In the genomic region with DNA sequence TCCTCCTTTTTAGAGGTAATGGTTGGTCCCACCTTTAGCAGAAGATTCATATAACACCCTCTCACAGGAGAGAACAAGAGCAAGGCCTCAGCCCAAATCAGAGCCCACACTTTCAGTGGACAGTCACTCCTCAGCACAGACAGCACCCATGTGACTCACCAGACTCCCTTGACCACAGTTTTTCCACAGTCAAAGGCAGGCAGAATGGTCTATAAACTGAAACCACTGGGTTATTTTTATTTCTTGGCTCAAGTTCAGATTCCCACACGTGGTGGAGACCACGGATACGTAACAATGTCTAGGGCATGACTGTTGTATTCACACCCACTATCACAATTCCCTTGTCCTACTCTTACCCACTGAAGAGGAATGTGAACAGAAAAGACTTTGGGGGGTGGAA, we compare ENCODE assay signal across 9 cellular contexts.
DNase-seq lines count a peak whose midpoint lies in the region; ATAC-seq, FAIRE-seq and TF ChIP-seq lines count a peak whose summit lies in the region.
"Had no signal": no experiment of that assay in that cellular context is flagged by ENCODE, and none has a peak within 500 bp of the region (broad histone marks: within the 10 kb centered on the region; RNA-seq: fewer than 3 reads in every experiment).

No MANE protein-coding gene starts in this region.

- DNase-seq in LoVo (ENCODE audit: low spot score) (peak; percentile 48), dermis microvascular lymphatic vessel endothelial cell (ENCODE audit: low read depth in 2 of 2) (peak; percentile 87 to 88), sciatic nerve (ENCODE audit: low spot score) (no peak), natural killer cell (no peak), GM12892 (ENCODE audit: insufficient read length) (no peak)
- no peak for DNase-seq in activated CD8-positive, alpha-beta memory T cell treated with anti-CD3 and anti-CD28 coated beads for 24 hours
- DNase-seq: activated effector memory CD4-positive, alpha-beta T cell treated with Interleukin-2 at 50 U/mL for 16 hours had no signal

- TF ChIP-seq CTCF in natural killer cell (IDR thresholded peaks at IDR 0.05) = no peak

- no peak for TF ChIP-seq POLR2A in GM12892 (IDR thresholded peaks at IDR 0.05; ENCODE audit: low read depth, low read length)

- no peak overlapping the region for H3K4me3 Mint-ChIP-seq in natural killer cell

- H3K36me3 Mint-ChIP-seq in natural killer cell = no peaks in the 10 kb centered on the region

- peaks cover 0 to 4% of the 10 kb centered on the region in 2 donors for H3K27me3 Mint-ChIP-seq in natural killer cell (ENCODE audit: low read depth in 2 of 2)

- no peaks in the 10 kb centered on the region for H3K9me3 Mint-ChIP-seq in natural killer cell

- H3K27ac Mint-ChIP-seq in natural killer cell = no peak overlapping the region

- ATAC-seq in GM19452 (IDR thresholded peaks at IDR 0.05; ENCODE audit: unreplicated experiment) = peak; percentile 53
- ATAC-seq in sciatic nerve = peak; percentile 44
- ATAC-seq in natural killer cell = no peak
- ATAC-seq in HG03439 (IDR thresholded peaks at IDR 0.05; ENCODE audit: unreplicated experiment) = no peak

- H3K4me1 Mint-ChIP-seq in natural killer cell = no peaks in the 10 kb centered on the region

- no peak for FAIRE-seq in GM12892 (lab: Jason Lieb, UNC)

- intact Hi-C loops in sciatic nerve (cut with DNase I) = no loop called here
- intact Hi-C loops in natural killer cell (cut with micrococcal nuclease) = no loop called here

Comparison
In these comparisons a context has a peak if more than half of its experiments do, and no peak if none do; other contexts are left out.
1. ATAC-seq: peak in GM19452 (single experiment) and sciatic nerve (single experiment); none in natural killer cell (0 of 3) and HG03439 (single experiment).
2. DNase-seq: peak in LoVo (single experiment) and dermis microvascular lymphatic vessel endothelial cell (2 of 2); none in sciatic nerve (single experiment), activated CD8-positive, alpha-beta memory T cell treated with anti-CD3 and anti-CD28 coated beads for 24 hours (single experiment), natural killer cell (single experiment) and GM12892 (single experiment).